Comparison of ENCODE assay signal across 21 cellular contexts in the genomic region with DNA sequence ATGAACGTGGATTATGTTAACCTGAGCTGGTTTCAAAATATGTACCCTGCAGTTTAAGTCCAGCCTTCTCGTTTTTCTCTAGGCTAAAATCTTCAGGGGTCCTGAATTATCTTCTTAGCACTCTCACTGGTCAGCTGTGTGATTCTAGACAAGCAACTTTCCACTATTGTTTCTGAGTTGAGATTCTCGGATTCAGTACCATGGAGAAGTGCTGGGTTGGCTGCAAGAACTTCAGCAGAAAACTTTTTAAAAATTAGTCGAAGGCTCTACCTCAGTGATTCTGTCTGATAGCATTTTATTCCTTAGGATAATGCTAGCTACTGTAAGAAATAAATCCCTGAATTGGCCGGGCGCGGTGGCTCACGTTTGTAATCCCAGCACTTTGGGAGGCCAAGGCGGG.
A peak's percentile ranks its signal among the peaks of the same experiment; 100 is the strongest.
DNase-seq lines count a peak whose midpoint lies in the region; ATAC-seq and TF ChIP-seq lines count a peak whose summit lies in the region.
"Had no signal": no experiment of that assay in that cellular context is flagged by ENCODE, and none has a peak within 500 bp of the region (broad histone marks: within the 10 kb centered on the region; RNA-seq: fewer than 3 reads in every experiment).

No MANE protein-coding gene starts in this region.

- H3K36me3 ChIP-seq in SK-N-SH (replicated peaks in 1 of 2; ENCODE audit: control insufficient read depth in 1 of 2, insufficient read depth in 2 of 2, low read length in 1 of 2), result no peaks in the 10 kb centered on the region
- H3K36me3 ChIP-seq: BE2C; BLaER1 treated with 17β-estradiol and CSF1 and Interleukin-3, amounts not matched to agents 10 nM and 100 nM; HAP-1 had no signal

- H3K9me3 ChIP-seq in SK-N-SH, result no peaks in the 10 kb centered on the region
- H3K9me3 ChIP-seq: BE2C; BLaER1 treated with 17β-estradiol and CSF1 and Interleukin-3, amounts not matched to agents 10 nM and 100 nM; HAP-1 had no signal

- no peak overlapping the region for H3K9ac ChIP-seq in SK-N-SH
- H3K9ac ChIP-seq: BLaER1 treated with 17β-estradiol and CSF1 and Interleukin-3, amounts not matched to agents 10 nM and 100 nM had no signal

- H3K4me3 ChIP-seq in SK-N-SH (ENCODE audit: low read depth in 2 of 2, low read length in 1 of 2), result no peak overlapping the region
- H3K4me3 ChIP-seq: BLaER1 treated with 17β-estradiol and CSF1 and Interleukin-3, amounts not matched to agents 10 nM and 100 nM; GM12878; HAP-1 had no signal

- H3K9me2 ChIP-seq in SK-N-SH, result no peaks in the 10 kb centered on the region

- POLR2A ChIA-PET in SK-N-SH (lab: Yijun Ruan, JAX), result no interaction called here

- H3F3A ChIP-seq in SK-N-SH (replicated peaks; ENCODE audit: insufficient read depth), result no peaks in the 10 kb centered on the region

- H3K27ac ChIP-seq in SK-N-SH (ENCODE audit: low read depth in 2 of 2, low read length in 1 of 2), result no peak overlapping the region
- H3K27ac ChIP-seq: 22Rv1; BLaER1 treated with 17β-estradiol and CSF1 and Interleukin-3, amounts not matched to agents 10 nM and 100 nM had no signal

- no peak overlapping the region for H2AFZ ChIP-seq in SK-N-SH (ENCODE audit: low read depth)

- no peaks in the 10 kb centered on the region for H4K20me1 ChIP-seq in SK-N-SH (ENCODE audit: insufficient read depth)
- H4K20me1 ChIP-seq: BLaER1 treated with 17β-estradiol and CSF1 and Interleukin-3, amounts not matched to agents 10 nM and 100 nM had no signal

- no peaks in the 10 kb centered on the region for H3K79me2 ChIP-seq in SK-N-SH (ENCODE audit: insufficient read depth)

- H3K4me1 ChIP-seq in SK-N-SH (ENCODE audit: control insufficient read depth in 1 of 2, insufficient read depth in 2 of 2, low read depth in 1 of 2, low read length in 1 of 2), result no peaks in the 10 kb centered on the region
- H3K4me1 ChIP-seq: BE2C; BLaER1 treated with 17β-estradiol and CSF1 and Interleukin-3, amounts not matched to agents 10 nM and 100 nM had no signal

- no peak for ATAC-seq in SK-N-SH treated with all-trans-retinoic acid at 6 μM for 48 hours
- no peak for ATAC-seq in HG03097 (IDR thresholded peaks at IDR 0.05; ENCODE audit: low FRiP score, unreplicated experiment)
- ATAC-seq: GM12878 had no signal

- no peaks in the 10 kb centered on the region for H3K27me3 ChIP-seq in SK-N-SH (ENCODE audit: insufficient read depth)
- H3K27me3 ChIP-seq: BE2C; BLaER1 treated with 17β-estradiol and CSF1 and Interleukin-3, amounts not matched to agents 10 nM and 100 nM had no signal

- TF ChIP-seq RAD21 in SK-N-SH (IDR thresholded peaks at IDR 0.05; ENCODE audit: low read length), result no peak

- no peak for TF ChIP-seq CTCF in SK-N-SH (IDR thresholded peaks at IDR 0.05)

- CTCF ChIA-PET in SK-N-SH (lab: Yijun Ruan, JAX), result no interaction called here

- no peak for TF ChIP-seq EP300 in SK-N-SH (IDR thresholded peaks at IDR 0.05; ENCODE audit: borderline replicate concordance in 1 of 2, low read depth in 1 of 2, low read length in 1 of 2)

- H3K4me2 ChIP-seq in SK-N-SH, result no peak overlapping the region
- H3K4me2 ChIP-seq: BLaER1 treated with 17β-estradiol and CSF1 and Interleukin-3, amounts not matched to agents 10 nM and 100 nM had no signal

- DNase-seq in SK-N-SH (no peak), astrocyte of the hippocampus (ENCODE audit: low read depth, low spot score) (peak; percentile 5), myocyte (ENCODE audit: low read depth) (peak; percentile 4), GM19238 (ENCODE audit: insufficient read length, low spot score) (no peak)
- DNase-seq: ACHN; AML-193; BE2C; CD4-positive, alpha-beta T cell; CD8-positive, alpha-beta memory T cell; DMS 273 treated with DMSO at 0.1 percent for 48 hours; DMS79; EL; GDM1; GOT3; HFFc6 had no signal

- 42% methylated on average over 8 of the region's 9 CpGs for WGBS in SK-N-SH (ENCODE audit: low lambda C conversion rate)

TF ChIP-seq in SK-N-SH, 30 proteins besides CTCF, POLR2A, EP300 and RAD21:
- TF ChIP-seq RFX5 (IDR thresholded peaks at IDR 0.05; ENCODE audit: low read length), result no peak
- TF ChIP-seq, protein P1, sequence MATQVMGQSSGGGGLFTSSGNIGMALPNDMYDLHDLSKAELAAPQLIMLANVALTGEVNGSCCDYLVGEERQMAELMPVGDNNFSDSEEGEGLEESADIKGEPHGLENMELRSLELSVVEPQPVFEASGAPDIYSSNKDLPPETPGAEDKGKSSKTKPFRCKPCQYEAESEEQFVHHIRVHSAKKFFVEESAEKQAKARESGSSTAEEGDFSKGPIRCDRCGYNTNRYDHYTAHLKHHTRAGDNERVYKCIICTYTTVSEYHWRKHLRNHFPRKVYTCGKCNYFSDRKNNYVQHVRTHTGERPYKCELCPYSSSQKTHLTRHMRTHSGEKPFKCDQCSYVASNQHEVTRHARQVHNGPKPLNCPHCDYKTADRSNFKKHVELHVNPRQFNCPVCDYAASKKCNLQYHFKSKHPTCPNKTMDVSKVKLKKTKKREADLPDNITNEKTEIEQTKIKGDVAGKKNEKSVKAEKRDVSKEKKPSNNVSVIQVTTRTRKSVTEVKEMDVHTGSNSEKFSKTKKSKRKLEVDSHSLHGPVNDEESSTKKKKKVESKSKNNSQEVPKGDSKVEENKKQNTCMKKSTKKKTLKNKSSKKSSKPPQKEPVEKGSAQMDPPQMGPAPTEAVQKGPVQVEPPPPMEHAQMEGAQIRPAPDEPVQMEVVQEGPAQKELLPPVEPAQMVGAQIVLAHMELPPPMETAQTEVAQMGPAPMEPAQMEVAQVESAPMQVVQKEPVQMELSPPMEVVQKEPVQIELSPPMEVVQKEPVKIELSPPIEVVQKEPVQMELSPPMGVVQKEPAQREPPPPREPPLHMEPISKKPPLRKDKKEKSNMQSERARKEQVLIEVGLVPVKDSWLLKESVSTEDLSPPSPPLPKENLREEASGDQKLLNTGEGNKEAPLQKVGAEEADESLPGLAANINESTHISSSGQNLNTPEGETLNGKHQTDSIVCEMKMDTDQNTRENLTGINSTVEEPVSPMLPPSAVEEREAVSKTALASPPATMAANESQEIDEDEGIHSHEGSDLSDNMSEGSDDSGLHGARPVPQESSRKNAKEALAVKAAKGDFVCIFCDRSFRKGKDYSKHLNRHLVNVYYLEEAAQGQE (IDR thresholded peaks at IDR 0.05; ENCODE audit: low read depth, low read length), result 0 out of 2 replicates have a peak, but pooled peaks have one; percentile 60
- TF ChIP-seq JUND (IDR thresholded peaks at IDR 0.05), result no peak

TF ChIP-seq in SK-N-SH treated with all-trans-retinoic acid at 6 μM for 48 hours, 23 proteins besides CTCF, POLR2A, EP300 and RAD21:
- no peak for TF ChIP-seq TOX (CRISPR knock-in tag; IDR thresholded peaks at IDR 0.05; ENCODE audit: borderline replicate concordance)
- TF ChIP-seq ZFP3 (CRISPR knock-in tag; IDR thresholded peaks at IDR 0.05), result no peak
- TF ChIP-seq ZNF565 (CRISPR knock-in tag; conservative IDR thresholded peaks at IDR 0.05; ENCODE audit: low read depth), result no peak
- no peak for TF ChIP-seq RARB (CRISPR knock-in tag; IDR thresholded peaks at IDR 0.05)
- no peak for TF ChIP-seq CREB5 (CRISPR knock-in tag; IDR thresholded peaks at IDR 0.05; ENCODE audit: low read depth)
- no peak for TF ChIP-seq OSR1 (CRISPR knock-in tag; IDR thresholded peaks at IDR 0.05)
- no peak for TF ChIP-seq ARNTL (CRISPR knock-in tag; IDR thresholded peaks at IDR 0.05; ENCODE audit: borderline replicate concordance, low read depth)
- TF ChIP-seq ZNF70 (CRISPR knock-in tag; IDR thresholded peaks at IDR 0.05), result no peak
- TF ChIP-seq ESRRG (CRISPR knock-in tag; IDR thresholded peaks at IDR 0.05), result no peak
- TF ChIP-seq BACH2 (CRISPR knock-in tag; IDR thresholded peaks at IDR 0.05; ENCODE audit: borderline replicate concordance), result no peak
- no peak for TF ChIP-seq TCF4 (CRISPR knock-in tag; IDR thresholded peaks at IDR 0.05; ENCODE audit: borderline replicate concordance)
- no peak for TF ChIP-seq CSDC2 (CRISPR knock-in tag; IDR thresholded peaks at IDR 0.05)
- no peak for TF ChIP-seq ZFP30 (CRISPR knock-in tag; IDR thresholded peaks at IDR 0.05)

Comparison
In these comparisons a context has a peak if more than half of its experiments do, and no peak if none do; other contexts are left out.
1. DNase-seq: peak in astrocyte of the hippocampus (single experiment) and myocyte (single experiment); none in SK-N-SH (single experiment) and GM19238 (single experiment).